22 cellular contexts compared by ENCODE assay signal in genomic region chr17:19457046-19457445, GRCh38. TPM values are rescaled to one million over a fixed set of nuclear protein-coding genes. Genes with fewer than 3 reads are reported as not detected.
DNase-seq lines count a peak whose midpoint lies in the region; ATAC-seq and TF ChIP-seq lines count a peak whose summit lies in the region.
"Had no signal": no experiment of that assay in that cellular context is flagged by ENCODE, and none has a peak within 500 bp of the region (broad histone marks: within the 10 kb centered on the region; RNA-seq: fewer than 3 reads in every experiment).

No MANE protein-coding gene starts in this region.

- POLR2A ChIA-PET in WTC11 (lab: Charles Lee): interaction anchor here (1.0 to 1.2 kb wide), 2 partner anchors 9 to 79 kb away, joined by 3 to 4 read pairs; partner anchors contain the start of gene MAPK7

- TF ChIP-seq CTCF in WTC11 (IDR thresholded peaks at IDR 0.05) (no peak), coronary artery (IDR thresholded peaks at IDR 0.05) (no peak)

- H3K4me1 ChIP-seq in iPS-20b (ENCODE audit: insufficient read depth, low read length): peaks cover 49% of the 10 kb centered on the region

- CTCF ChIA-PET in WTC11 (lab: Charles Lee): interaction anchor here (0.7 to 4.0 kb wide), 9 partner anchors 10 to 117 kb away, joined by 3 to 42 read pairs (median 10); partner anchors contain the start of genes B9D1 and SLC47A1

- no peaks in the 10 kb centered on the region for H3K9me3 ChIP-seq in iPS-20b (ENCODE audit: insufficient read depth, low read depth, low read length)
- H3K9me3 ChIP-seq: BLaER1 treated with 17β-estradiol and CSF1 and Interleukin-3, amounts not matched to agents 10 nM and 100 nM; HAP-1; SK-N-SH had no signal

- H3K36me3 Mint-ChIP-seq in WTC11: no peaks in the 10 kb centered on the region
- H3K36me3 Mint-ChIP-seq: CD8-positive, alpha-beta T cell had no signal

- H3K27ac ChIP-seq in iPS-20b (ENCODE audit: low read length): no peak overlapping the region
- H3K27ac ChIP-seq in coronary artery: no peak overlapping the region
- H3K27ac ChIP-seq: BLaER1 treated with 17β-estradiol and CSF1 and Interleukin-3, amounts not matched to agents 10 nM and 100 nM; HL-60 had no signal

- H3K27me3 ChIP-seq in iPS-20b (ENCODE audit: insufficient read depth, low read length): no peaks in the 10 kb centered on the region
- H3K27me3 ChIP-seq: BLaER1 treated with 17β-estradiol and CSF1 and Interleukin-3, amounts not matched to agents 10 nM and 100 nM had no signal

- H3K9me3 Mint-ChIP-seq in WTC11: no peaks in the 10 kb centered on the region
- H3K9me3 Mint-ChIP-seq: CD8-positive, alpha-beta T cell; IgD-negative memory B cell had no signal

- H3K4me3 ChIP-seq in iPS-20b (ENCODE audit: low read length) (peak overlapping the region; percentile 12; the same call in 1 of the 2 replicates), coronary artery (no peak overlapping the region)
- H3K4me3 ChIP-seq: BLaER1 treated with 17β-estradiol and CSF1 and Interleukin-3, amounts not matched to agents 10 nM and 100 nM; HAP-1 had no signal

- ATAC-seq in WTC11 (no peak), GM19324 (IDR thresholded peaks at IDR 0.05; ENCODE audit: low FRiP score, unreplicated experiment) (no peak)
- ATAC-seq: CD8-positive, alpha-beta T cell; Panc1 had no signal

- no peaks in the 10 kb centered on the region for H3K36me3 ChIP-seq in iPS-20b (ENCODE audit: insufficient read depth, low read depth, low read length)
- H3K36me3 ChIP-seq: BLaER1 treated with 17β-estradiol and CSF1 and Interleukin-3, amounts not matched to agents 10 nM and 100 nM; HAP-1 had no signal

- peak overlapping the region; percentile 99 for H3K27ac Mint-ChIP-seq in WTC11
- H3K27ac Mint-ChIP-seq: CD8-positive, alpha-beta T cell; IgD-negative memory B cell had no signal

- peaks cover 78% of the 10 kb centered on the region for H3K4me1 Mint-ChIP-seq in WTC11

- H3K9ac ChIP-seq in iPS-20b (ENCODE audit: low read depth, low read length): no peak overlapping the region; the same call in 1 of the 2 replicates
- H3K9ac ChIP-seq: BLaER1 treated with 17β-estradiol and CSF1 and Interleukin-3, amounts not matched to agents 10 nM and 100 nM; SK-N-SH had no signal

- DNase-seq in activated effector memory CD4-positive, alpha-beta T cell treated with anti-CD3 and anti-CD28 coated beads, Interleukin-2, amount 50 U/mL, for 16 hours: peak; percentile 30
- DNase-seq in activated effector memory CD4-positive, alpha-beta T cell treated with Interleukin-2 at 50 U/mL for 16 hours: no peak
- DNase-seq in WTC11 (ENCODE audit: low spot score): no peak
- DNase-seq in anterior cingulate cortex (lab: John Stamatoyannopoulos, UW): no peak
- no peak for DNase-seq in coronary artery (ENCODE audit: low spot score)
- no peak for DNase-seq in cerebellar nuclear complex (lab: John Stamatoyannopoulos, UW)
- DNase-seq: 8988T, NCI-H1694, NCI-H2081, NCI-H2171, NCI-H345, SIG-M5, SK-N-SH had no signal

- peak overlapping the region; percentile 4 for H3K4me3 Mint-ChIP-seq in WTC11
- H3K4me3 Mint-ChIP-seq: CD8-positive, alpha-beta T cell; IgD-negative memory B cell had no signal

- no peaks in the 10 kb centered on the region; the same call in 1 of the 2 replicates for H3K27me3 Mint-ChIP-seq in WTC11 (ENCODE audit: low read depth)

TF ChIP-seq in WTC11, 78 proteins besides CTCF, POLR2A, EP300 and RAD21:
- TF ChIP-seq ATF6 (CRISPR knock-in tag; IDR thresholded peaks at IDR 0.05) (no peak), AFF4 (CRISPR knock-in tag; IDR thresholded peaks at IDR 0.05; ENCODE audit: borderline replicate concordance) (no peak)

RNA-seq across cellular contexts. Expression of gene RNF112, which starts 46.0 kb away (rescaled TPM):
- 4.5 to 5.1 TPM (median 4.9 TPM) in 3 replicates for total RNA-seq in WTC11 (2021)
- total RNA-seq: HT-29 had no signal
